ENCODE assay signal across 34 cellular contexts in the genomic region with DNA sequence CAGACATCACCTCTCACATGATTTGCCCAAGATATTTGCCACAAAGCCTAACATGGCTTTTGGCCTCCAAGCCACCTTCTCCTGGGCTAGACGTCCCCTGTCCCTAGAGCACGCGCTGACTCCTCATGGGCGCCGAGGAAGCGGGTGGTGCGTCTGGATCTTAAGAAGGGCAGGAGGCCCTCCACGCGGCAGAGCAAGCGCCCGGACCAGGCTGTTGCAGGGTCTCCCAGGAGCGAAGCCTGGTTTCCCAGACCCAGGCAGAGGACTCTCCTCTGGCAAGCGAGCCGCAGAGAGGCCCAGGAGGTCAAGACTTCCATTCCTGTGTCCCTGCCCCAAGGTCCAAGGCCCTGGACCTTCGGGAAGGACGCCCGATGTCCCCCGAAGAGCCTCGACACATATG.
"Had no signal": no experiment of that assay in that cellular context is flagged by ENCODE, and none has a peak within 500 bp of the region (broad histone marks: within the 10 kb centered on the region; RNA-seq: fewer than 3 reads in every experiment).

No MANE protein-coding gene starts in this region.

- H3K9ac ChIP-seq: KMS-11 had no signal

- H3K36me3 ChIP-seq: MG63 had no signal

- DNase-seq: Karpas-422, Kasumi-1, MG63, MM.1S, MV-4-11, NCI-H1048, NCI-H1092, NCI-H1092 treated with DMSO at 0.1 percent for 48 hours, NCI-H1105, NCI-H1105 treated with DMSO at 0.1 percent for 48 hours, NCI-H1417, NCI-H1417 treated with DMSO at 0.1 percent for 48 hours, NCI-H1436, NCI-H1436 treated with DMSO at 0.1 percent for 48 hours, NCI-H146, NCI-H1694, NCI-H1694 treated with DMSO at 0.1 percent for 48 hours, NCI-H187, NCI-H187 treated with DMSO at 0.1 percent for 48 hours, NCI-H1930, NCI-H2029, NCI-H2029 treated with DMSO at 0.1 percent for 48 hours, NCI-H2081, NCI-H2081 treated with DMSO at 0.1 percent for 48 hours, NCI-H2107, NCI-H2171, NCI-H2171 treated with DMSO at 0.1 percent for 48 hours, NCI-H2227 treated with DMSO at 0.1 percent for 48 hours, NCI-H226, NCI-H345, NCI-H446, NCI-H446 treated with DMSO at 0.1 percent for 48 hours, NCI-H510A had no signal

- H3K4me3 ChIP-seq: MG63 had no signal

- H3K4me2 ChIP-seq: KMS-11 had no signal

- H3K27ac ChIP-seq: KMS-11 had no signal

- H3K9me3 ChIP-seq: MG63 had no signal
